13 cellular contexts compared by ENCODE assay signal in genomic region chr11:130773436-130773835, GRCh38.
"Had no signal": no experiment of that assay in that cellular context is flagged by ENCODE, and none has a peak within 500 bp of the region (broad histone marks: within the 10 kb centered on the region; RNA-seq: fewer than 3 reads in every experiment).

No MANE protein-coding gene starts in this region.

- H3K27ac Mint-ChIP-seq: activated CD4-positive, alpha-beta T cell treated with anti-CD3 and anti-CD28 coated beads for 36 hours; activated CD8-positive, alpha-beta T cell treated with anti-CD3 and anti-CD28 coated beads, Interleukin-2, amount 10 ng/mL, durations not matched to agents 7 days and 5 days; activated naive CD8-positive, alpha-beta T cell treated with anti-CD3 and anti-CD28 coated beads, Interleukin-2, amount 50 U/mL, for 24 hours; memory B cell had no signal

- H3K9me3 ChIP-seq: tibial artery had no signal

- H3K36me3 ChIP-seq: tibial artery had no signal

- H3K27ac ChIP-seq: tibial artery, VCaP had no signal

- ATAC-seq: activated CD4-positive, alpha-beta T cell treated with anti-CD3 and anti-CD28 coated beads for 36 hours; activated CD8-positive, alpha-beta T cell treated with anti-CD3 and anti-CD28 coated beads, Interleukin-2, amount 10 ng/mL, durations not matched to agents 7 days and 5 days; activated naive CD8-positive, alpha-beta T cell treated with anti-CD3 and anti-CD28 coated beads, Interleukin-2, amount 50 U/mL, for 24 hours had no signal

- H3K4me3 ChIP-seq: skin epidermis, tibial artery had no signal

- H3K27me3 ChIP-seq: foreskin keratinocyte, tibial artery had no signal

- DNase-seq: activated CD4-positive, alpha-beta T cell treated with anti-CD3 and anti-CD28 coated beads for 36 hours; activated CD8-positive, alpha-beta memory T cell treated with anti-CD3 and anti-CD28 coated beads, Interleukin-2, amount 50 U/mL, for 48 hours; activated CD8-positive, alpha-beta T cell treated with anti-CD3 and anti-CD28 coated beads, Interleukin-2, amount 10 ng/mL, durations not matched to agents 7 days and 5 days; activated naive CD4-positive, alpha-beta T cell treated with Interleukin-2 at 50 U/mL for 16 hours; activated naive CD8-positive, alpha-beta T cell treated with anti-CD3 and anti-CD28 coated beads, Interleukin-2, amount 50 U/mL, for 24 hours; caudate nucleus; foreskin keratinocyte; T1000 had no signal

- H3K4me3 Mint-ChIP-seq: activated CD4-positive, alpha-beta T cell treated with anti-CD3 and anti-CD28 coated beads for 36 hours; activated CD8-positive, alpha-beta T cell treated with anti-CD3 and anti-CD28 coated beads, Interleukin-2, amount 10 ng/mL, durations not matched to agents 7 days and 5 days; activated naive CD8-positive, alpha-beta T cell treated with anti-CD3 and anti-CD28 coated beads, Interleukin-2, amount 50 U/mL, for 24 hours; memory B cell; neural crest cell had no signal

- H3K9me3 Mint-ChIP-seq: activated naive CD8-positive, alpha-beta T cell treated with anti-CD3 and anti-CD28 coated beads, Interleukin-2, amount 50 U/mL, for 24 hours had no signal

- H3K36me3 Mint-ChIP-seq: memory B cell had no signal

- H3K4me1 Mint-ChIP-seq: activated CD4-positive, alpha-beta T cell treated with anti-CD3 and anti-CD28 coated beads for 36 hours; activated naive CD8-positive, alpha-beta T cell treated with anti-CD3 and anti-CD28 coated beads, Interleukin-2, amount 50 U/mL, for 24 hours; memory B cell had no signal
